9 cellular contexts compared by ENCODE assay signal in genomic region chrX:138775501-138775900, GRCh38.
DNase-seq lines count a peak whose midpoint lies in the region; ATAC-seq and TF ChIP-seq lines count a peak whose summit lies in the region.
"Had no signal": no experiment of that assay in that cellular context is flagged by ENCODE, and none has a peak within 500 bp of the region (broad histone marks: within the 10 kb centered on the region; RNA-seq: fewer than 3 reads in every experiment).

No MANE protein-coding gene starts in this region.

- no peaks in the 10 kb centered on the region for H3K9me3 Mint-ChIP-seq in stimulated activated naive CD8-positive, alpha-beta T cell treated with anti-CD3 and anti-CD28 coated beads, Interleukin-15, amount 100 ng/mL, for 72 hours

- H3K27ac Mint-ChIP-seq in stimulated activated naive CD8-positive, alpha-beta T cell treated with anti-CD3 and anti-CD28 coated beads, Interleukin-15, amount 100 ng/mL, for 72 hours = no peak overlapping the region

- in situ Hi-C loops in brain microvascular endothelial cell (cut with HindIII; ENCODE audit: low pct_ligation_motif_present, low sequenced_read_pairs) = no loop called here

- H3K4me3 Mint-ChIP-seq in stimulated activated naive CD8-positive, alpha-beta T cell treated with anti-CD3 and anti-CD28 coated beads, Interleukin-15, amount 100 ng/mL, for 72 hours = no peak overlapping the region

- no peaks in the 10 kb centered on the region for H3K27me3 ChIP-seq in brain microvascular endothelial cell (replicated peaks)

- H3K36me3 ChIP-seq in brain microvascular endothelial cell (replicated peaks) = no peaks in the 10 kb centered on the region

- H3K27ac ChIP-seq in brain microvascular endothelial cell = no peak overlapping the region
- H3K27ac ChIP-seq: SK-N-MC had no signal

- peak; percentile 7 for TF ChIP-seq CTCF in brain microvascular endothelial cell (IDR thresholded peaks at IDR 0.05; ENCODE audit: low read depth, low read length, missing control alignments)

- H3K27me3 Mint-ChIP-seq in stimulated activated naive CD8-positive, alpha-beta T cell treated with anti-CD3 and anti-CD28 coated beads, Interleukin-15, amount 100 ng/mL, for 72 hours = no peaks in the 10 kb centered on the region

- H3K4me3 ChIP-seq in brain microvascular endothelial cell (ENCODE audit: low read depth, low read length) = no peak overlapping the region
- H3K4me3 ChIP-seq: SK-N-MC had no signal

- DNase-seq in GM04503 (ENCODE audit: low read depth) = peak; percentile 16
- peak; percentile 0 for DNase-seq in HS-27A (ENCODE audit: low read depth)
- no peak for DNase-seq in brain microvascular endothelial cell
- DNase-seq in myocyte (ENCODE audit: low read depth) = peak; percentile 57
- no peak for DNase-seq in stimulated activated naive CD8-positive, alpha-beta T cell treated with anti-CD3 and anti-CD28 coated beads, Interleukin-15, amount 100 ng/mL, for 72 hours
- no peak for DNase-seq in effector CD4-positive, alpha-beta T cell

- ATAC-seq in stimulated activated naive CD8-positive, alpha-beta T cell treated with anti-CD3 and anti-CD28 coated beads, Interleukin-15, amount 100 ng/mL, for 72 hours = no peak
- ATAC-seq in GM21576 (IDR thresholded peaks at IDR 0.05; ENCODE audit: unreplicated experiment) (no peak), HG02852 (IDR thresholded peaks at IDR 0.05; ENCODE audit: unreplicated experiment) (no peak)

- no peaks in the 10 kb centered on the region for H3K4me1 Mint-ChIP-seq in stimulated activated naive CD8-positive, alpha-beta T cell treated with anti-CD3 and anti-CD28 coated beads, Interleukin-15, amount 100 ng/mL, for 72 hours

Comparison
In these comparisons a context has a peak if more than half of its experiments do, and no peak if none do; other contexts are left out.
1. DNase-seq: peak in GM04503 (single experiment), HS-27A (single experiment) and myocyte (single experiment); none in brain microvascular endothelial cell (single experiment), stimulated activated naive CD8-positive, alpha-beta T cell treated with anti-CD3 and anti-CD28 coated beads, Interleukin-15, amount 100 ng/mL, for 72 hours (0 of 2) and effector CD4-positive, alpha-beta T cell (single experiment).